16 cellular contexts compared by ENCODE assay signal in the genomic region with DNA sequence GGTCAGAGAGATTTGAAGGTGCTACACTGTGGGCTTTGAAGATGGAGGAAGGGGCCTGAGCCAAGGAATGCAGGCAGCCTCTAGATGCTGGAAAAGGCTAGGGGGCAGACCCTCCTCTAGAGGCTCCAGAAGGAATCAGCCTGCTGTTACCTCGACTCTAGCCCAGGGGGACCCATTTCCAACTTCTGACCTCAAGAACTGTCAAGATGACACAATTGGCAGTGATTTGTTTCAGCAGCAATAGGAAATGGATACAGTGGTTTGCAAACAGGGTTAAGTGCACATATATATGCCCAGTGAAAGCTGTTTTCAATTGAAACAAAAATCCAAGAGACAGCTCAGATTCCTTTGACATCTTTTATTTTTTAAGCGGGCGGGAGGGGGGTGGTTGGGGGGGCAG. TPM values are rescaled to one million over a fixed set of nuclear protein-coding genes. Genes with fewer than 3 reads are reported as not detected.
DNase-seq lines count a peak whose midpoint lies in the region; ATAC-seq and TF ChIP-seq lines count a peak whose summit lies in the region.
"Had no signal": no experiment of that assay in that cellular context is flagged by ENCODE, and none has a peak within 500 bp of the region (broad histone marks: within the 10 kb centered on the region; RNA-seq: fewer than 3 reads in every experiment).

No MANE protein-coding gene starts in this region.

- H3K4me3 ChIP-seq in endodermal cell (ENCODE audit: low read length) (no peak overlapping the region), retinal pigment epithelial cell (ENCODE audit: low read length) (no peak overlapping the region)
- H3K4me3 ChIP-seq: HAP-1, PC-9 had no signal

- H3K4me1 Mint-ChIP-seq in endodermal cell: peaks cover 22% of the 10 kb centered on the region

- 71 to 97% methylated on average over 1 to 3 of the region's 3 CpGs for WGBS in endodermal cell (ENCODE audit: insufficient coverage in 1 of 2, insufficient read length in 1 of 2), 2 experiments

- H3K9me3 Mint-ChIP-seq in endodermal cell: peaks cover 3% of the 10 kb centered on the region
- H3K9me3 Mint-ChIP-seq: CD4-positive, alpha-beta T cell had no signal

- ATAC-seq in HG03159 (IDR thresholded peaks at IDR 0.05; ENCODE audit: unreplicated experiment) (no peak), GM19035 (IDR thresholded peaks at IDR 0.05; ENCODE audit: unreplicated experiment) (no peak)

- H3K4me3 Mint-ChIP-seq in endodermal cell: no peak overlapping the region
- H3K4me3 Mint-ChIP-seq: CD4-positive, alpha-beta T cell had no signal

- in situ Hi-C loops in G401 (cut with HindIII; ENCODE audit: low sequenced_read_pairs): no loop called here

- no peak overlapping the region for H3K27ac Mint-ChIP-seq in endodermal cell
- H3K27ac Mint-ChIP-seq: CD4-positive, alpha-beta T cell had no signal

- peaks cover 14% of the 10 kb centered on the region for H3K4me1 ChIP-seq in endodermal cell (ENCODE audit: control insufficient read depth, insufficient read depth, low read length)

- H3K27me3 Mint-ChIP-seq in endodermal cell (ENCODE audit: insufficient read depth): peaks cover 4% of the 10 kb centered on the region

- no peaks in the 10 kb centered on the region for H3K27me3 ChIP-seq in endodermal cell (ENCODE audit: control insufficient read depth, insufficient read depth, low read length, poor library complexity, severe bottlenecking)

- H3K27ac ChIP-seq in endodermal cell (ENCODE audit: low read depth, low read length): no peak overlapping the region
- H3K27ac ChIP-seq: PC-9 had no signal

- H3K36me3 ChIP-seq in endodermal cell (ENCODE audit: control insufficient read depth, insufficient read depth, low read length): no peaks in the 10 kb centered on the region
- H3K36me3 ChIP-seq: HAP-1 had no signal

- no peak overlapping the region for H3K9ac ChIP-seq in endodermal cell (ENCODE audit: extremely low read depth, low read length, poor library complexity, severe bottlenecking)

- H3K36me3 Mint-ChIP-seq in endodermal cell (ENCODE audit: low read depth): no peaks in the 10 kb centered on the region

- TF ChIP-seq CTCF in endodermal cell (conservative IDR thresholded peaks at IDR 0.05) (peak; percentile 41), retinal pigment epithelial cell (conservative IDR thresholded peaks at IDR 0.05; ENCODE audit: low read depth, low read length) (peak; percentile 11)

- H3K9me3 ChIP-seq in endodermal cell (ENCODE audit: control insufficient read depth, low read length): no peaks in the 10 kb centered on the region
- H3K9me3 ChIP-seq: HAP-1 had no signal

- DNase-seq in NCI-H82 (lab: John Stamatoyannopoulos, UW) (peak; percentile 74), NCI-H82 treated with DMSO at 0.1 percent for 48 hours (lab: John Stamatoyannopoulos, UW; ENCODE audit: unreplicated experiment) (no peak), LHCN-M2 (ENCODE audit: low read depth) (peak; percentile 12), endodermal cell (no peak), retinal pigment epithelial cell (ENCODE audit: low read depth) (no peak), G401 (ENCODE audit: low spot score) (no peak)
- DNase-seq: CD4-positive, alpha-beta T cell; DMS79; NCI-H1105 treated with DMSO at 0.1 percent for 48 hours; NCI-H1694 treated with DMSO at 0.1 percent for 48 hours; NCI-H226; PC-9 had no signal

RNA-seq across cellular contexts. Expression of gene ZDHHC1, which starts 3.7 kb away (rescaled TPM):
- total RNA-seq in LHCN-M2 (2014; rRNA removed) (9.9 and 13.5 TPM in 2 replicates), endodermal cell (10 to 100 TPM in 1 of 2 donors, 1 to 10 TPM in 1; 8.4 to 10.6 TPM)
- polyA plus RNA-seq in LHCN-M2 (2012): 6.9 TPM
- polyA plus RNA-seq in endodermal cell (2013, experiment 1 of 2): 7.8 TPM
- polyA plus RNA-seq in endodermal cell (2013, experiment 2 of 2): 6.0 TPM
- total RNA-seq in G401 (2014; rRNA removed; shearing (Covaris generic)): 5.8 and 7.0 TPM in 2 replicates

RNA-seq across cellular contexts. Expression of gene HSD11B2, which starts 11.0 kb away (rescaled TPM):
- total RNA-seq in LHCN-M2 (2014; rRNA removed): 0.17 and 0.58 TPM in 2 replicates
- 0.09 TPM for polyA plus RNA-seq in LHCN-M2 (2012)
- 10 to 100 TPM; 10.4 to 14.7 TPM for total RNA-seq in endodermal cell
- polyA plus RNA-seq in endodermal cell (2013, experiment 1 of 2): 11.9 TPM
- 8.4 TPM for polyA plus RNA-seq in endodermal cell (2013, experiment 2 of 2)
- not detected in 2 replicates for total RNA-seq in G401 (2014; rRNA removed; shearing (Covaris generic))
- total RNA-seq: A172; CD4-positive, alpha-beta T cell had no signal

RNA-seq across cellular contexts. Expression of gene TPPP3, which starts 26.6 kb away (rescaled TPM):
- total RNA-seq in LHCN-M2 (2014; rRNA removed): 11.9 and 17.6 TPM in 2 replicates
- polyA plus RNA-seq in LHCN-M2 (2012): 14.9 TPM
- under 1 TPM; 0.64 to 0.73 TPM for total RNA-seq in endodermal cell
- polyA plus RNA-seq in endodermal cell (2013, experiment 1 of 2): 29.7 TPM
- 19.5 TPM for polyA plus RNA-seq in endodermal cell (2013, experiment 2 of 2)
- total RNA-seq in G401 (2014; rRNA removed; shearing (Covaris generic)): 1.6 and 1.8 TPM in 2 replicates
- total RNA-seq: CD4-positive, alpha-beta T cell had no signal

Comparison
In these comparisons a context has a peak if more than half of its experiments do, and no peak if none do; other contexts are left out.
1. DNase-seq: peak in NCI-H82 (single experiment) and LHCN-M2 (single experiment); none in NCI-H82 treated with DMSO at 0.1 percent for 48 hours (single experiment), endodermal cell (single experiment), retinal pigment epithelial cell (single experiment) and G401 (single experiment).